In genomic region chr17:46791531-46791930, GRCh38 we compare ENCODE assay signal across 37 cellular contexts. TPM values are rescaled to one million over a fixed set of nuclear protein-coding genes. Genes with fewer than 3 reads are reported as not detected.
"Had no signal": no experiment of that assay in that cellular context is flagged by ENCODE, and none has a peak within 500 bp of the region (broad histone marks: within the 10 kb centered on the region; RNA-seq: fewer than 3 reads in every experiment).

No MANE protein-coding gene starts in this region.

- H3K4me1 ChIP-seq: adrenal gland had no signal

- H3K9me3 Mint-ChIP-seq: activated B cell treated with CpG ODN at 0.5 μM for 24 hours; activated CD4-positive, alpha-beta T cell treated with anti-CD3 and anti-CD28 coated beads, Interleukin-2, amount 10 ng/mL, durations not matched to agents 24 days and 14 days; activated CD8-positive, alpha-beta T cell treated with anti-CD3 and anti-CD28 coated beads for 36 hours; activated naive CD4-positive, alpha-beta T cell treated with anti-CD3 and anti-CD28 coated beads, Interleukin-2, amount 50 U/mL, for 72 hours; activated naive CD8-positive, alpha-beta T cell treated with anti-CD3 and anti-CD28 coated beads for 36 hours; activated T-cell treated with anti-CD3 and anti-CD28 coated beads, Interleukin-2, amount 50 U/mL, for 4 hours; activated T-cell treated with anti-CD3 and anti-CD28 coated beads, Interleukin-2, amount 50 U/mL, for 72 hours; activated T-helper 1 cell treated with anti-CD3 and anti-CD28 coated beads, Interleukin-12 subunit alpha, Interleukin-12 subunit beta, Interleukin-2, Interleukin-4 antibody, amounts not matched to agents 30 ng/mL and 10 ng/mL and 1 ng/mL, durations not matched to agents 14 hours and 24 hours and 36 hours; activated T-helper 17 cell treated with anti-CD3 and anti-CD28 coated beads, Interleukin-2, amount 50 U/mL, for 72 hours; central memory CD8-positive, alpha-beta T cell; T-helper 1 cell treated with Interleukin-12 subunit alpha and Interleukin-12 subunit beta and Interleukin-4 antibody, amounts not matched to agents 30 μg/mL and 1 μg/mL, for 36 hours; T-helper 2 cell treated with Interferon-gamma antibody and Interleukin-4, amounts not matched to agents 5 μg/mL and 100 μg/mL, for 36 hours had no signal

- FAIRE-seq: bronchial epithelial cell, TTC549 had no signal

- H3K9me3 ChIP-seq: adrenal gland had no signal

- H3K27me3 ChIP-seq: cardiac muscle cell had no signal

- ATAC-seq: activated CD8-positive, alpha-beta T cell treated with anti-CD3 and anti-CD28 coated beads for 36 hours; activated naive CD4-positive, alpha-beta T cell treated with anti-CD3 and anti-CD28 coated beads, Interleukin-2, amount 50 U/mL, for 72 hours; activated T-cell treated with anti-CD3 and anti-CD28 coated beads, Interleukin-2, amount 50 U/mL, for 4 hours; activated T-cell treated with anti-CD3 and anti-CD28 coated beads, Interleukin-2, amount 50 U/mL, for 72 hours; activated T-helper 17 cell treated with anti-CD3 and anti-CD28 coated beads, Interleukin-2, amount 50 U/mL, for 72 hours had no signal

- H3K27ac ChIP-seq: adrenal gland, cardiac muscle cell had no signal

- DNase-seq: activated B cell treated with CpG ODN at 0.5 μM for 24 hours; activated CD4-positive, alpha-beta memory T cell treated with anti-CD3 and anti-CD28 coated beads for 36 hours; activated CD4-positive, alpha-beta T cell treated with anti-CD3 and anti-CD28 coated beads for 4 hours; activated CD4-positive, alpha-beta T cell treated with anti-CD3 and anti-CD28 coated beads, Interleukin-2, amount 10 ng/mL, durations not matched to agents 24 days and 14 days; activated CD4-positive, alpha-beta T cell treated with anti-CD3 and anti-CD28 coated beads, Interleukin-2, amount 50 U/mL, for 1 hour; activated CD4-positive, alpha-beta T cell treated with anti-CD3 and anti-CD28 coated beads, Interleukin-2, amount 50 U/mL, for 4 hours; activated CD4-positive, CD25-positive, alpha-beta regulatory T cell treated with anti-CD3 and anti-CD28 coated beads, Interleukin-2, amount 50 U/mL, for 72 hours; activated CD8-positive, alpha-beta memory T cell treated with anti-CD3 and anti-CD28 coated beads, Interleukin-2, amount 50 U/mL, for 4 hours; activated CD8-positive, alpha-beta T cell treated with anti-CD3 and anti-CD28 coated beads for 36 hours; activated effector memory CD4-positive, alpha-beta T cell treated with anti-CD3 and anti-CD28 coated beads, Interleukin-2, amount 50 U/mL, for 16 hours; activated gamma-delta T cell treated with Interleukin-2 at 50 U/mL for 16 hours; activated naive CD4-positive, alpha-beta T cell; activated naive CD4-positive, alpha-beta T cell treated with anti-CD3 and anti-CD28 coated beads for 36 hours; activated naive CD4-positive, alpha-beta T cell treated with anti-CD3 and anti-CD28 coated beads, Interleukin-2, amount 50 U/mL, for 16 hours; activated naive CD8-positive, alpha-beta T cell treated with anti-CD3 and anti-CD28 coated beads for 36 hours; activated T-cell treated with anti-CD3 and anti-CD28 coated beads for 4 hours; activated T-cell treated with anti-CD3 and anti-CD28 coated beads, Interleukin-2, amount 50 U/mL, for 1 hour; activated T-cell treated with anti-CD3 and anti-CD28 coated beads, Interleukin-2, amount 50 U/mL, for 4 hours; activated T-cell treated with anti-CD3 and anti-CD28 coated beads, Interleukin-2, amount 50 U/mL, for 72 hours; adrenal gland; amniotic stem cell; aorta; caudate nucleus; T-helper 1 cell; T-helper 2 cell; T-helper 9 cell had no signal

- H3K4me3 ChIP-seq: adrenal gland, cardiac muscle cell had no signal

- H3K4me3 Mint-ChIP-seq: activated B cell treated with CpG ODN at 0.5 μM for 24 hours; activated CD4-positive, alpha-beta memory T cell treated with anti-CD3 and anti-CD28 coated beads for 36 hours; activated CD4-positive, alpha-beta T cell treated with anti-CD3 and anti-CD28 coated beads, Interleukin-2, amount 10 ng/mL, durations not matched to agents 24 days and 14 days; activated CD8-positive, alpha-beta T cell treated with anti-CD3 and anti-CD28 coated beads for 36 hours; activated naive CD4-positive, alpha-beta T cell treated with anti-CD3 and anti-CD28 coated beads for 36 hours; activated naive CD8-positive, alpha-beta T cell treated with anti-CD3 and anti-CD28 coated beads for 36 hours; activated T-cell treated with anti-CD3 and anti-CD28 coated beads, Interleukin-2, amount 50 U/mL, for 4 hours; activated T-cell treated with anti-CD3 and anti-CD28 coated beads, Interleukin-2, amount 50 U/mL, for 72 hours; activated T-helper 1 cell treated with anti-CD3 and anti-CD28 coated beads, Interleukin-12 subunit alpha, Interleukin-12 subunit beta, Interleukin-2, Interleukin-4 antibody, amounts not matched to agents 30 ng/mL and 10 ng/mL and 1 ng/mL, durations not matched to agents 14 hours and 24 hours and 36 hours; activated T-helper 17 cell treated with anti-CD3 and anti-CD28 coated beads, Interleukin-2, amount 50 U/mL, for 72 hours; brain; central memory CD8-positive, alpha-beta T cell; T-helper 1 cell treated with Interleukin-12 subunit alpha and Interleukin-12 subunit beta and Interleukin-4 antibody, amounts not matched to agents 30 μg/mL and 1 μg/mL, for 36 hours; T-helper 2 cell treated with Interferon-gamma antibody and Interleukin-4, amounts not matched to agents 5 μg/mL and 100 μg/mL, for 36 hours had no signal

- H3K4me1 Mint-ChIP-seq: activated B cell treated with CpG ODN at 0.5 μM for 24 hours; activated CD4-positive, alpha-beta T cell treated with anti-CD3 and anti-CD28 coated beads, Interleukin-2, amount 10 ng/mL, durations not matched to agents 24 days and 14 days; activated naive CD8-positive, alpha-beta T cell treated with anti-CD3 and anti-CD28 coated beads for 36 hours; activated T-helper 17 cell treated with anti-CD3 and anti-CD28 coated beads, Interleukin-2, amount 50 U/mL, for 72 hours; central memory CD8-positive, alpha-beta T cell had no signal

- H3K36me3 ChIP-seq: adrenal gland, cardiac muscle cell had no signal

- H3K36me3 Mint-ChIP-seq: activated CD4-positive, alpha-beta memory T cell treated with anti-CD3 and anti-CD28 coated beads for 36 hours; activated naive CD4-positive, alpha-beta T cell treated with anti-CD3 and anti-CD28 coated beads, Interleukin-2, amount 50 U/mL, for 72 hours; activated naive CD8-positive, alpha-beta T cell treated with anti-CD3 and anti-CD28 coated beads for 36 hours had no signal

- H3K27ac Mint-ChIP-seq: activated B cell treated with CpG ODN at 0.5 μM for 24 hours; activated CD4-positive, alpha-beta memory T cell treated with anti-CD3 and anti-CD28 coated beads for 36 hours; activated CD4-positive, alpha-beta T cell treated with anti-CD3 and anti-CD28 coated beads, Interleukin-2, amount 10 ng/mL, durations not matched to agents 24 days and 14 days; activated CD8-positive, alpha-beta T cell treated with anti-CD3 and anti-CD28 coated beads for 36 hours; activated naive CD4-positive, alpha-beta T cell treated with anti-CD3 and anti-CD28 coated beads for 36 hours; activated naive CD4-positive, alpha-beta T cell treated with anti-CD3 and anti-CD28 coated beads, Interleukin-2, amount 50 U/mL, for 72 hours; activated naive CD8-positive, alpha-beta T cell treated with anti-CD3 and anti-CD28 coated beads for 36 hours; activated T-cell treated with anti-CD3 and anti-CD28 coated beads, Interleukin-2, amount 50 U/mL, for 72 hours; activated T-helper 1 cell treated with anti-CD3 and anti-CD28 coated beads, Interleukin-12 subunit alpha, Interleukin-12 subunit beta, Interleukin-2, Interleukin-4 antibody, amounts not matched to agents 30 ng/mL and 10 ng/mL and 1 ng/mL, durations not matched to agents 14 hours and 24 hours and 36 hours; activated T-helper 17 cell treated with anti-CD3 and anti-CD28 coated beads, Interleukin-2, amount 50 U/mL, for 72 hours; T-helper 1 cell treated with Interleukin-12 subunit alpha and Interleukin-12 subunit beta and Interleukin-4 antibody, amounts not matched to agents 30 μg/mL and 1 μg/mL, for 36 hours; T-helper 2 cell treated with Interferon-gamma antibody and Interleukin-4, amounts not matched to agents 5 μg/mL and 100 μg/mL, for 36 hours had no signal

RNA-seq across cellular contexts. Expression of gene WNT3, which starts 27.0 kb away (rescaled TPM):
- total RNA-seq: activated naive CD4-positive, alpha-beta T cell treated with anti-CD3 and anti-CD28 coated beads for 36 hours had no signal

RNA-seq across cellular contexts. Expression of gene WNT9B, which starts 59.9 kb away (rescaled TPM):
- total RNA-seq: activated B cell treated with CpG ODN at 0.5 μM for 24 hours; activated CD4-positive, alpha-beta memory T cell treated with anti-CD3 and anti-CD28 coated beads for 36 hours; activated CD4-positive, alpha-beta T cell treated with anti-CD3 and anti-CD28 coated beads, Interleukin-2, amount 10 ng/mL, durations not matched to agents 24 days and 14 days; activated CD8-positive, alpha-beta memory T cell treated with anti-CD3 and anti-CD28 coated beads for 36 hours; activated CD8-positive, alpha-beta T cell treated with anti-CD3 and anti-CD28 coated beads for 36 hours; activated naive CD4-positive, alpha-beta T cell treated with anti-CD3 and anti-CD28 coated beads for 36 hours; activated naive CD4-positive, alpha-beta T cell treated with anti-CD3 and anti-CD28 coated beads, Interleukin-2, amount 50 U/mL, for 72 hours; activated naive CD8-positive, alpha-beta T cell treated with anti-CD3 and anti-CD28 coated beads for 36 hours; activated T-cell treated with anti-CD3 and anti-CD28 coated beads, Interleukin-2, amount 50 U/mL, for 4 hours; activated T-cell treated with anti-CD3 and anti-CD28 coated beads, Interleukin-2, amount 50 U/mL, for 72 hours; activated T-helper 1 cell treated with anti-CD3 and anti-CD28 coated beads, Interleukin-12 subunit alpha, Interleukin-12 subunit beta, Interleukin-2, Interleukin-4 antibody, amounts not matched to agents 30 ng/mL and 10 ng/mL and 1 ng/mL, durations not matched to agents 14 hours and 24 hours and 36 hours; activated T-helper 17 cell treated with anti-CD3 and anti-CD28 coated beads, Interleukin-2, amount 50 U/mL, for 72 hours; bronchial epithelial cell; cardiac muscle cell had no signal
